Comparison of ENCODE assay signal across 7 cellular contexts in the genomic region with DNA sequence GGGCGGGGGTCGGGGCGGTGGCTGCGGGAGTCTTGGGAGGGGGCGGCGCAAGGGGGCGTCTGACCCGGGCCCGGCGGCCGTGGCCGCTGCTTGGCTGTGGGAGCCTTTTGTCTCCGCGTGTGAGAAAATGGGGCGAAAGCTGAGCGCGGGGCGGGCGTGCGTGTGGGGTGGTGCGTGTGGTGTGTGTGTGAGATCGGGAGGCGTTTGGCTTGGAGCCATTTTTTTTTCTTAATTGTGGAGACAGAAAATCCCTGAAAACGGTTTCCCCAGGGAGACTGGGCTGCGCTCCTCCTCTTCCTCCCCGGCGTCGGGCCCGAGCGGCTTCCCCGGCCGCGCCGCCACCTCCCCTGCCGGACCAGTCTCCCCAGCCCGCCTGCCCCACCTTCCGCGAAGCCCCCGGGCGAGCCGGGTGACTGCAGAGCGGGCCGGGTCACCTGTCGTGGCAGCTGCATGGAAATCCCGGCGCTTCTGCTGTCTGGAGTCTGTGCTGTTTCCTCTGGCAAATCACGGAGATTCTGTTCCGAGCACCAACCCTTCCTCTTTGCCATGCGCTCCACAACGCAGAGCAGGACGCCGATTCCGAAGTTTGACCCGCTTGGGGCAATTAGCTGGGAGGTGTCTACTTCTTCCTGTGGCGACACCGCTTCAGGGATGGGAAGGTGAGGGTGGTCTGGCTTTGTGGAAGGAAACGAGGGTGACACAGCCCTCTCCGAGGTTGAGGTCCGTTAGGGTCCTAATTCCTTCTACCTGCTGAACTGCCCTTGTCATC.
DNase-seq lines count a peak whose midpoint lies in the region; ATAC-seq and TF ChIP-seq lines count a peak whose summit lies in the region.

No MANE protein-coding gene starts in this region.

- intact Hi-C loops in activated CD4-positive, alpha-beta T cell treated with anti-CD3 and anti-CD28 coated beads, Interleukin-2, amount 10 ng/mL, durations not matched to agents 24 days and 14 days (cut with micrococcal nuclease), result loop anchor here (5.0 kb wide), 3 partner anchors 40 to 330 kb away; a partner anchor contains a TSS
- intact Hi-C loops in dendritic cell treated with granulocyte-macrophage colony-stimulating factor and Interleukin-4, amounts not matched to agents 40 ng/mL and 50 ng/mL, for 4 days (cut with micrococcal nuclease), result no loop called here
- intact Hi-C loops in left lung (cut with DNase I), result no loop called here

- H3K27me3 Mint-ChIP-seq in activated CD4-positive, alpha-beta T cell treated with anti-CD3 and anti-CD28 coated beads, Interleukin-2, amount 10 ng/mL, durations not matched to agents 24 days and 14 days, result peaks cover 11% of the 10 kb centered on the region
- peaks cover 18% of the 10 kb centered on the region for H3K27me3 Mint-ChIP-seq in dendritic cell treated with granulocyte-macrophage colony-stimulating factor and Interleukin-4, amounts not matched to agents 40 ng/mL and 50 ng/mL, for 4 days

- H3K36me3 ChIP-seq in left lung, result no peaks in the 10 kb centered on the region

- no peaks in the 10 kb centered on the region for H3K9me3 Mint-ChIP-seq in activated CD4-positive, alpha-beta T cell treated with anti-CD3 and anti-CD28 coated beads, Interleukin-2, amount 10 ng/mL, durations not matched to agents 24 days and 14 days
- H3K9me3 Mint-ChIP-seq in dendritic cell treated with granulocyte-macrophage colony-stimulating factor and Interleukin-4, amounts not matched to agents 40 ng/mL and 50 ng/mL, for 4 days, result no peaks in the 10 kb centered on the region

- peaks cover 9 to 25% of the 10 kb centered on the region in 2 donors for H3K4me1 ChIP-seq in left lung

- peak; percentile 63 for DNase-seq in NCI-H345 (lab: John Stamatoyannopoulos, UW)
- DNase-seq in activated CD4-positive, alpha-beta T cell treated with anti-CD3 and anti-CD28 coated beads, Interleukin-2, amount 10 ng/mL, durations not matched to agents 24 days and 14 days, result peak; percentile 82
- DNase-seq in left lung, result peak; percentile 55 to 89
- peak; percentile 12 for DNase-seq in stimulated activated CD4-positive, alpha-beta T cell treated with anti-CD3 and anti-CD28 coated beads, Interleukin-2, amount 100 ng/mL, for 4 hours (ENCODE audit: low read depth)

- peaks cover 23% of the 10 kb centered on the region for H3K4me1 Mint-ChIP-seq in activated CD4-positive, alpha-beta T cell treated with anti-CD3 and anti-CD28 coated beads, Interleukin-2, amount 10 ng/mL, durations not matched to agents 24 days and 14 days
- peaks cover 23% of the 10 kb centered on the region for H3K4me1 Mint-ChIP-seq in dendritic cell treated with granulocyte-macrophage colony-stimulating factor and Interleukin-4, amounts not matched to agents 40 ng/mL and 50 ng/mL, for 4 days (ENCODE audit: low read depth)

- peak; percentile 58 for ATAC-seq in GM18511 (IDR thresholded peaks at IDR 0.05; ENCODE audit: unreplicated experiment)
- ATAC-seq in HG03039 (IDR thresholded peaks at IDR 0.05; ENCODE audit: unreplicated experiment), result peak; percentile 28
- ATAC-seq in left lung, result peak; percentile 78

- peak overlapping the region; percentile 90 for H3K4me3 Mint-ChIP-seq in activated CD4-positive, alpha-beta T cell treated with anti-CD3 and anti-CD28 coated beads, Interleukin-2, amount 10 ng/mL, durations not matched to agents 24 days and 14 days
- peak overlapping the region; percentile 90 for H3K4me3 Mint-ChIP-seq in dendritic cell treated with granulocyte-macrophage colony-stimulating factor and Interleukin-4, amounts not matched to agents 40 ng/mL and 50 ng/mL, for 4 days

- peaks cover 0 to 23% of the 10 kb centered on the region in 2 donors for H3K27me3 ChIP-seq in left lung

- H3K27ac ChIP-seq in left lung, result peak overlapping the region; percentile 53 to 66

- H3K36me3 Mint-ChIP-seq in activated CD4-positive, alpha-beta T cell treated with anti-CD3 and anti-CD28 coated beads, Interleukin-2, amount 10 ng/mL, durations not matched to agents 24 days and 14 days (ENCODE audit: low read depth), result peaks cover 6% of the 10 kb centered on the region
- H3K36me3 Mint-ChIP-seq in dendritic cell treated with granulocyte-macrophage colony-stimulating factor and Interleukin-4, amounts not matched to agents 40 ng/mL and 50 ng/mL, for 4 days (ENCODE audit: low read depth), result peaks cover 13% of the 10 kb centered on the region

- no peak for TF ChIP-seq CTCF in left lung (IDR thresholded peaks at IDR 0.05)

- peak overlapping the region; percentile 89 for H3K27ac Mint-ChIP-seq in activated CD4-positive, alpha-beta T cell treated with anti-CD3 and anti-CD28 coated beads, Interleukin-2, amount 10 ng/mL, durations not matched to agents 24 days and 14 days
- H3K27ac Mint-ChIP-seq in dendritic cell treated with granulocyte-macrophage colony-stimulating factor and Interleukin-4, amounts not matched to agents 40 ng/mL and 50 ng/mL, for 4 days, result peak overlapping the region; percentile 91

- peak overlapping the region; percentile 46 to 71 for H3K4me3 ChIP-seq in left lung

- H3K9me3 ChIP-seq in left lung, result no peaks in the 10 kb centered on the region

Comparison
In these comparisons a context has a peak if more than half of its experiments do, and no peak if none do; other contexts are left out.
1. Peak in every context shown above with its lines: DNase-seq, ATAC-seq, H3K4me3 ChIP-seq and H3K27ac ChIP-seq.
2. ATAC-seq: peak in every context shown above with its lines; median percentile 78 in left lung; 58 in GM18511; 28 in HG03039.
3. DNase-seq: peak in every context shown above with its lines; median percentile 82 in activated CD4-positive, alpha-beta T cell treated with anti-CD3 and anti-CD28 coated beads, Interleukin-2, amount 10 ng/mL, durations not matched to agents 24 days and 14 days; 72 in left lung; 63 in NCI-H345; 12 in stimulated activated CD4-positive, alpha-beta T cell treated with anti-CD3 and anti-CD28 coated beads, Interleukin-2, amount 100 ng/mL, for 4 hours.